7 cellular contexts compared by ENCODE assay signal in genomic region chr20:44326391-44327159, GRCh38. TPM values are rescaled to one million over a fixed set of nuclear protein-coding genes. Genes with fewer than 3 reads are reported as not detected.
DNase-seq lines count a peak whose midpoint lies in the region; ATAC-seq lines count a peak whose summit lies in the region.

No MANE protein-coding gene starts in this region.

- no peaks in the 10 kb centered on the region for H3K9me3 Mint-ChIP-seq in activated naive CD8-positive, alpha-beta T cell treated with anti-CD3 and anti-CD28 coated beads for 36 hours
- H3K9me3 Mint-ChIP-seq in stimulated activated naive CD8-positive, alpha-beta T cell treated with anti-CD3 and anti-CD28 coated beads, Interleukin-15, Interleukin-2, amounts not matched to agents 100 ng/mL and 50 ng/mL, for 24 hours, result no peaks in the 10 kb centered on the region

- no peak for ATAC-seq in HG03342 (IDR thresholded peaks at IDR 0.05; ENCODE audit: unreplicated experiment)
- ATAC-seq in HG03175 (IDR thresholded peaks at IDR 0.05; ENCODE audit: unreplicated experiment), result no peak

- DNase-seq in NAMALWA (ENCODE audit: low spot score), result peak; percentile 35
- DNase-seq in activated naive CD8-positive, alpha-beta T cell treated with anti-CD3 and anti-CD28 coated beads for 36 hours, result peak; percentile 23
- peak; percentile 74 for DNase-seq in iPS-NIHi11 (ENCODE audit: low spot score)
- DNase-seq in KG1 (lab: John Stamatoyannopoulos, UW), result no peak

- peak overlapping the region; percentile 45 for H3K4me3 Mint-ChIP-seq in activated naive CD8-positive, alpha-beta T cell treated with anti-CD3 and anti-CD28 coated beads for 36 hours
- H3K4me3 Mint-ChIP-seq in stimulated activated naive CD8-positive, alpha-beta T cell treated with anti-CD3 and anti-CD28 coated beads, Interleukin-15, Interleukin-2, amounts not matched to agents 100 ng/mL and 50 ng/mL, for 24 hours, result peak overlapping the region; percentile 45

- peaks cover 3% of the 10 kb centered on the region for H3K4me1 Mint-ChIP-seq in activated naive CD8-positive, alpha-beta T cell treated with anti-CD3 and anti-CD28 coated beads for 36 hours
- no peaks in the 10 kb centered on the region for H3K4me1 Mint-ChIP-seq in stimulated activated naive CD8-positive, alpha-beta T cell treated with anti-CD3 and anti-CD28 coated beads, Interleukin-15, Interleukin-2, amounts not matched to agents 100 ng/mL and 50 ng/mL, for 24 hours (ENCODE audit: low read depth)

- H3K27me3 Mint-ChIP-seq in activated naive CD8-positive, alpha-beta T cell treated with anti-CD3 and anti-CD28 coated beads for 36 hours, result no peaks in the 10 kb centered on the region
- peaks cover 15% of the 10 kb centered on the region for H3K27me3 Mint-ChIP-seq in stimulated activated naive CD8-positive, alpha-beta T cell treated with anti-CD3 and anti-CD28 coated beads, Interleukin-15, Interleukin-2, amounts not matched to agents 100 ng/mL and 50 ng/mL, for 24 hours

- H3K27ac Mint-ChIP-seq in activated naive CD8-positive, alpha-beta T cell treated with anti-CD3 and anti-CD28 coated beads for 36 hours, result no peak overlapping the region
- peak overlapping the region; percentile 52 for H3K27ac Mint-ChIP-seq in stimulated activated naive CD8-positive, alpha-beta T cell treated with anti-CD3 and anti-CD28 coated beads, Interleukin-15, Interleukin-2, amounts not matched to agents 100 ng/mL and 50 ng/mL, for 24 hours

- H3K36me3 Mint-ChIP-seq in activated naive CD8-positive, alpha-beta T cell treated with anti-CD3 and anti-CD28 coated beads for 36 hours, result no peaks in the 10 kb centered on the region
- no peaks in the 10 kb centered on the region for H3K36me3 Mint-ChIP-seq in stimulated activated naive CD8-positive, alpha-beta T cell treated with anti-CD3 and anti-CD28 coated beads, Interleukin-15, Interleukin-2, amounts not matched to agents 100 ng/mL and 50 ng/mL, for 24 hours (ENCODE audit: low read depth)

RNA-seq across cellular contexts. Expression of gene R3HDML, which starts 10.3 kb away (rescaled TPM):
- not detected for total RNA-seq in activated naive CD8-positive, alpha-beta T cell treated with anti-CD3 and anti-CD28 coated beads for 36 hours

RNA-seq across cellular contexts. Expression of gene FITM2, which starts 15.6 kb away (rescaled TPM):
- 1 to 10 TPM; 1.9 to 2.1 TPM for total RNA-seq in activated naive CD8-positive, alpha-beta T cell treated with anti-CD3 and anti-CD28 coated beads for 36 hours

RNA-seq across cellular contexts. Expression of gene HNF4A, which starts 28.9 kb away (rescaled TPM):
- total RNA-seq in activated naive CD8-positive, alpha-beta T cell treated with anti-CD3 and anti-CD28 coated beads for 36 hours, result not detected
